Comparison of ENCODE assay signal across 12 cellular contexts in genomic region chr7:2312272-2312929, GRCh38. TPM values are rescaled to one million over a fixed set of nuclear protein-coding genes. Genes with fewer than 3 reads are reported as not detected.
DNase-seq lines count a peak whose midpoint lies in the region; ATAC-seq, FAIRE-seq and TF ChIP-seq lines count a peak whose summit lies in the region.
"Had no signal": no experiment of that assay in that cellular context is flagged by ENCODE, and none has a peak within 500 bp of the region (broad histone marks: within the 10 kb centered on the region; RNA-seq: fewer than 3 reads in every experiment).

No MANE protein-coding gene starts in this region.

- peak overlapping the region; percentile 96 for H3K4me2 ChIP-seq in BLaER1

- H3K27ac ChIP-seq in BLaER1 (peak overlapping the region; percentile 22; the same call in 1 of the 2 replicates), RWPE2 (ENCODE audit: poor library complexity, severe bottlenecking) (peak overlapping the region; percentile 85), kidney (ENCODE audit: low read depth in 2 of 2, low read length in 2 of 2) (peak overlapping the region in 1 of 2 donors; percentile 11)

- peaks cover 18% of the 10 kb centered on the region for H3K36me3 ChIP-seq in BLaER1
- H3K36me3 ChIP-seq in RWPE2 (ENCODE audit: low read depth) = no peaks in the 10 kb centered on the region; the same call in 1 of the 2 replicates
- no peaks in the 10 kb centered on the region for H3K36me3 ChIP-seq in kidney (ENCODE audit: control insufficient read depth in 1 of 2, insufficient read depth in 2 of 2, low read length in 2 of 2)

- ATAC-seq in RWPE2 (ENCODE audit: low read depth) = no peak
- ATAC-seq: left cardiac atrium, sciatic nerve had no signal

- H3K9ac ChIP-seq in BLaER1 (0 out of 2 replicates have a peak overlapping the region, but pooled peaks have one; percentile 10), kidney (ENCODE audit: low read length in 2 of 2) (no peak overlapping the region)

- H4K20me1 ChIP-seq in BLaER1 = peaks cover 15% of the 10 kb centered on the region

- DNase-seq in GM12865 (ENCODE audit: low read depth) (peak; percentile 84), RWPE2 (ENCODE audit: low spot score) (no peak), kidney (peak; percentile 39), head of caudate nucleus (no peak), AML-193 (lab: John Stamatoyannopoulos, UW) (no peak), NCI-H1930 (lab: John Stamatoyannopoulos, UW) (no peak)
- no peak for DNase-seq in activated CD4-positive, CD25-positive, alpha-beta regulatory T cell treated with anti-CD3 and anti-CD28 coated beads, Interleukin-2, amount 50 U/mL, for 72 hours
- DNase-seq: activated naive CD4-positive, alpha-beta T cell treated with Interleukin-2 at 50 U/mL for 16 hours; left cardiac atrium; NCI-H526 treated with DMSO at 0.1 percent for 48 hours had no signal

- FAIRE-seq in kidney (lab: Jason Lieb, UNC) = no peak

- no peaks in the 10 kb centered on the region for H3K9me3 ChIP-seq in BLaER1
- H3K9me3 ChIP-seq in RWPE2 (ENCODE audit: severe bottlenecking) = no peaks in the 10 kb centered on the region
- no peaks in the 10 kb centered on the region for H3K9me3 ChIP-seq in kidney (ENCODE audit: control insufficient read depth in 1 of 2, low read length in 2 of 2)

- H3K4me3 ChIP-seq in BLaER1 = no peak overlapping the region
- H3K4me3 ChIP-seq in GM12865 (ENCODE audit: low read depth, low read length) = peak overlapping the region; percentile 77
- H3K4me3 ChIP-seq in RWPE2 (ENCODE audit: severe bottlenecking) = no peak overlapping the region
- H3K4me3 ChIP-seq in kidney (ENCODE audit: low read length in 2 of 2) = no peak overlapping the region

- intact Hi-C loops in kidney (cut with DNase I) (no loop called here), head of caudate nucleus (cut with DNase I) (no loop called here)

- H3K4me1 ChIP-seq in BLaER1 = peaks cover 64% of the 10 kb centered on the region
- peaks cover 11% of the 10 kb centered on the region for H3K4me1 ChIP-seq in RWPE2 (ENCODE audit: insufficient read depth, poor library complexity, severe bottlenecking)
- H3K4me1 ChIP-seq in kidney (ENCODE audit: control insufficient read depth in 1 of 2, insufficient read depth in 1 of 2, low read depth in 1 of 2, low read length in 2 of 2) = peaks cover 0 to 6% of the 10 kb centered on the region in 2 donors

- H3K27me3 ChIP-seq in BLaER1 = no peaks in the 10 kb centered on the region
- no peaks in the 10 kb centered on the region for H3K27me3 ChIP-seq in RWPE2 (ENCODE audit: insufficient read depth, poor library complexity, severe bottlenecking)

- no peak for TF ChIP-seq CTCF in GM12865 (IDR thresholded peaks at IDR 0.05; ENCODE audit: insufficient read depth, low read depth, low read length, missing control alignments)
- TF ChIP-seq CTCF in RWPE2 (IDR thresholded peaks at IDR 0.05; ENCODE audit: poor library complexity, severe bottlenecking) = no peak
- TF ChIP-seq CTCF in kidney (IDR thresholded peaks at IDR 0.05; ENCODE audit: borderline replicate concordance, extremely low read depth, insufficient read depth) = no peak

RNA-seq across cellular contexts. Expression of gene SNX8, which starts 1.8 kb away (rescaled TPM):
- 38.6 TPM for total RNA-seq in kidney
- polyA plus RNA-seq in kidney (ENCODE audit: insufficient read depth, low read depth, low replicate concordance) = 28.7 TPM

RNA-seq across cellular contexts. Expression of gene EIF3B, which starts 42.2 kb away (rescaled TPM):
- 107 TPM for total RNA-seq in kidney
- polyA plus RNA-seq in kidney (ENCODE audit: insufficient read depth, low read depth, low replicate concordance) = 65.5 TPM

Comparison
In these comparisons a context has a peak if more than half of its experiments do, and no peak if none do; other contexts are left out.
1. DNase-seq: peak in GM12865 (single experiment) and kidney (single experiment); none in RWPE2 (single experiment), head of caudate nucleus (0 of 42), activated CD4-positive, CD25-positive, alpha-beta regulatory T cell treated with anti-CD3 and anti-CD28 coated beads, Interleukin-2, amount 50 U/mL, for 72 hours (single experiment), AML-193 (0 of 2) and NCI-H1930 (0 of 2).